ENCODE assay signal across 1 cellular context in the genomic region with DNA sequence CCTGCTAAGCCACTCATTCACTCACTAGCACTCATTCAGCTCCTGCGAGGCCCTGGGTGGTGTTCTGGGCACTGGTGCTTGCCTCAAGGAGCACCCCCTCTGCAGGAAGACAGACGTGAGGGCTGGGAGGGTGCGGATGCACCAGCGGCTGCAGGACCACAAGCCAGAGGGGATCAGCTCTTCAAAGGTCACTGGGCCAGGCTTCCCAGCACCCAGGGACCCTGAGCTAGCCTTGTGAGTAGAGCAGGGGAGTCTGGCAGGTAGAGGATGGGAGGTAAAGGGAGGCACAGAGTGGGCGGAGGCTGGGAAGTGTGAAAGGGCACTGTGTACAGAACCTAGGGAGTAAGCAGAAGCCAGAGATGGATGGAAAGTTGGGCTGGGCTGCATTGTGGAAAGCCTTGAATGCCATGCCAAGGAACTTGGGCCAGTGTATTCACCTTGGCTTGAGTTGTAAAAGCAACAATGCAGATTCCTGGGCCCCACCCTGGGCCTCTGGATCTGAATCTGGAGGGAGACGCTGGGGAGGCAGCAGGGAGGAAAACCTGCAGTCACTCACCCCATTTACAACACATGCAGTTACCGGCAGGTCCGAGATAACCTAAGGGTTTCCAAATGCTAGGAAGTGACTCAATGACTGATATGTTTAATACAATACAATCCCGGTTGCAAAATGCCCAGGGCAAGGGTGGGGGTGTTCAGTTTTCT.
TF ChIP-seq lines count a peak whose summit lies in the region.

No MANE protein-coding gene starts in this region.

TF ChIP-seq in SK-N-SH treated with all-trans-retinoic acid at 6 μM for 48 hours, 23 proteins besides CTCF, POLR2A, EP300 and RAD21 (continued from another document):
- TF ChIP-seq, protein P1, sequence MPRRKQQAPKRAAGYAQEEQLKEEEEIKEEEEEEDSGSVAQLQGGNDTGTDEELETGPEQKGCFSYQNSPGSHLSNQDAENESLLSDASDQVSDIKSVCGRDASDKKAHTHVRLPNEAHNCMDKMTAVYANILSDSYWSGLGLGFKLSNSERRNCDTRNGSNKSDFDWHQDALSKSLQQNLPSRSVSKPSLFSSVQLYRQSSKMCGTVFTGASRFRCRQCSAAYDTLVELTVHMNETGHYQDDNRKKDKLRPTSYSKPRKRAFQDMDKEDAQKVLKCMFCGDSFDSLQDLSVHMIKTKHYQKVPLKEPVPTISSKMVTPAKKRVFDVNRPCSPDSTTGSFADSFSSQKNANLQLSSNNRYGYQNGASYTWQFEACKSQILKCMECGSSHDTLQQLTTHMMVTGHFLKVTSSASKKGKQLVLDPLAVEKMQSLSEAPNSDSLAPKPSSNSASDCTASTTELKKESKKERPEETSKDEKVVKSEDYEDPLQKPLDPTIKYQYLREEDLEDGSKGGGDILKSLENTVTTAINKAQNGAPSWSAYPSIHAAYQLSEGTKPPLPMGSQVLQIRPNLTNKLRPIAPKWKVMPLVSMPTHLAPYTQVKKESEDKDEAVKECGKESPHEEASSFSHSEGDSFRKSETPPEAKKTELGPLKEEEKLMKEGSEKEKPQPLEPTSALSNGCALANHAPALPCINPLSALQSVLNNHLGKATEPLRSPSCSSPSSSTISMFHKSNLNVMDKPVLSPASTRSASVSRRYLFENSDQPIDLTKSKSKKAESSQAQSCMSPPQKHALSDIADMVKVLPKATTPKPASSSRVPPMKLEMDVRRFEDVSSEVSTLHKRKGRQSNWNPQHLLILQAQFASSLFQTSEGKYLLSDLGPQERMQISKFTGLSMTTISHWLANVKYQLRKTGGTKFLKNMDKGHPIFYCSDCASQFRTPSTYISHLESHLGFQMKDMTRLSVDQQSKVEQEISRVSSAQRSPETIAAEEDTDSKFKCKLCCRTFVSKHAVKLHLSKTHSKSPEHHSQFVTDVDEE (CRISPR knock-in tag; IDR thresholded peaks at IDR 0.05): no peak
- TF ChIP-seq BACH2 (CRISPR knock-in tag; IDR thresholded peaks at IDR 0.05; ENCODE audit: borderline replicate concordance): no peak
- no peak for TF ChIP-seq PPARA (CRISPR knock-in tag; IDR thresholded peaks at IDR 0.05; ENCODE audit: borderline replicate concordance)
- no peak for TF ChIP-seq OSR1 (CRISPR knock-in tag; IDR thresholded peaks at IDR 0.05)
- TF ChIP-seq ARNTL (CRISPR knock-in tag; IDR thresholded peaks at IDR 0.05; ENCODE audit: borderline replicate concordance, low read depth): no peak
- TF ChIP-seq, protein P2, sequence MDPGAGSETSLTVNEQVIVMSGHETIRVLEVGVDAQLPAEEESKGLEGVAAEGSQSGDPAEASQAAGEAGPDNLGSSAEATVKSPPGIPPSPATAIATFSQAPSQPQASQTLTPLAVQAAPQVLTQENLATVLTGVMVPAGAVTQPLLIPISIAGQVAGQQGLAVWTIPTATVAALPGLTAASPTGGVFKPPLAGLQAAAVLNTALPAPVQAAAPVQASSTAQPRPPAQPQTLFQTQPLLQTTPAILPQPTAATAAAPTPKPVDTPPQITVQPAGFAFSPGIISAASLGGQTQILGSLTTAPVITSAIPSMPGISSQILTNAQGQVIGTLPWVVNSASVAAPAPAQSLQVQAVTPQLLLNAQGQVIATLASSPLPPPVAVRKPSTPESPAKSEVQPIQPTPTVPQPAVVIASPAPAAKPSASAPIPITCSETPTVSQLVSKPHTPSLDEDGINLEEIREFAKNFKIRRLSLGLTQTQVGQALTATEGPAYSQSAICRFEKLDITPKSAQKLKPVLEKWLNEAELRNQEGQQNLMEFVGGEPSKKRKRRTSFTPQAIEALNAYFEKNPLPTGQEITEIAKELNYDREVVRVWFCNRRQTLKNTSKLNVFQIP (CRISPR knock-in tag; IDR thresholded peaks at IDR 0.05; ENCODE audit: borderline replicate concordance, low read depth): no peak
- TF ChIP-seq TOX (CRISPR knock-in tag; IDR thresholded peaks at IDR 0.05; ENCODE audit: borderline replicate concordance): no peak
- no peak for TF ChIP-seq ZNF565 (CRISPR knock-in tag; conservative IDR thresholded peaks at IDR 0.05; ENCODE audit: low read depth)
